23 cellular contexts compared by ENCODE assay signal in genomic region chr1:197249324-197249723, GRCh38.
"Had no signal": no experiment of that assay in that cellular context is flagged by ENCODE, and none has a peak within 500 bp of the region (broad histone marks: within the 10 kb centered on the region; RNA-seq: fewer than 3 reads in every experiment).

No MANE protein-coding gene starts in this region.

- H3K4me1 ChIP-seq: esophagus squamous epithelium, lower lobe of right lung, pancreas, right lobe of liver, tibial nerve, vagina had no signal

- H3K4me3 ChIP-seq: esophagus squamous epithelium, lower lobe of right lung, pancreas, right lobe of liver, thoracic aorta, tibial nerve, vagina had no signal

- H3K9me3 ChIP-seq: esophagus squamous epithelium, lower lobe of right lung, pancreas, right lobe of liver, thoracic aorta, tibial nerve, vagina had no signal

- ATAC-seq: effector memory CD8-positive, alpha-beta T cell; left colon; left ventricle myocardium superior; lower lobe of right lung; naive thymus-derived CD8-positive, alpha-beta T cell; pancreas; right lobe of liver; stimulated activated naive B cell treated with anti-CD40 and anti-IgM and Interleukin-4, amounts not matched to agents 10 μg/mL and 1 μg/mL and 100 μg/mL, for 72 hours had no signal

- H3K36me3 ChIP-seq: esophagus squamous epithelium, lower lobe of right lung, pancreas, right lobe of liver, thoracic aorta, vagina had no signal

- DNase-seq: cortex of kidney; effector memory CD8-positive, alpha-beta T cell; erythroblast; esophagus squamous epithelium; hypothalamus; immature natural killer cell; islet precursor cell; kidney glomerular epithelial cell; left colon; left ventricle myocardium superior; lower lobe of right lung; naive thymus-derived CD8-positive, alpha-beta T cell; nephron progenitor cell; occipital lobe; pancreas; right lobe of liver; small intestine; stimulated activated CD4-positive, alpha-beta T cell treated with anti-CD3 and anti-CD28 coated beads, Interleukin-15, amount 100 ng/mL, for 24 hours; stimulated activated CD4-positive, alpha-beta T cell treated with anti-CD3 and anti-CD28 coated beads, Interleukin-2, amount 100 ng/mL, for 48 hours; stimulated activated naive B cell treated with anti-CD40 and anti-IgM and Interleukin-4, amounts not matched to agents 10 μg/mL and 1 μg/mL and 100 μg/mL, for 72 hours had no signal

- H3K27me3 ChIP-seq: esophagus squamous epithelium, pancreas, right lobe of liver, tibial nerve, vagina had no signal

- H3K27ac ChIP-seq: esophagus squamous epithelium, lower lobe of right lung, pancreas, right lobe of liver, thoracic aorta, tibial nerve, vagina had no signal
